Comparison of ENCODE assay signal across 1 cellular context in genomic region chr15:67543348-67543718, GRCh38.
TF ChIP-seq lines count a peak whose summit lies in the region.

No MANE protein-coding gene starts in this region.

TF ChIP-seq in HepG2, 621 proteins besides CTCF, POLR2A, EP300 and RAD21 (continued from another document):
- TF ChIP-seq, protein P1, sequence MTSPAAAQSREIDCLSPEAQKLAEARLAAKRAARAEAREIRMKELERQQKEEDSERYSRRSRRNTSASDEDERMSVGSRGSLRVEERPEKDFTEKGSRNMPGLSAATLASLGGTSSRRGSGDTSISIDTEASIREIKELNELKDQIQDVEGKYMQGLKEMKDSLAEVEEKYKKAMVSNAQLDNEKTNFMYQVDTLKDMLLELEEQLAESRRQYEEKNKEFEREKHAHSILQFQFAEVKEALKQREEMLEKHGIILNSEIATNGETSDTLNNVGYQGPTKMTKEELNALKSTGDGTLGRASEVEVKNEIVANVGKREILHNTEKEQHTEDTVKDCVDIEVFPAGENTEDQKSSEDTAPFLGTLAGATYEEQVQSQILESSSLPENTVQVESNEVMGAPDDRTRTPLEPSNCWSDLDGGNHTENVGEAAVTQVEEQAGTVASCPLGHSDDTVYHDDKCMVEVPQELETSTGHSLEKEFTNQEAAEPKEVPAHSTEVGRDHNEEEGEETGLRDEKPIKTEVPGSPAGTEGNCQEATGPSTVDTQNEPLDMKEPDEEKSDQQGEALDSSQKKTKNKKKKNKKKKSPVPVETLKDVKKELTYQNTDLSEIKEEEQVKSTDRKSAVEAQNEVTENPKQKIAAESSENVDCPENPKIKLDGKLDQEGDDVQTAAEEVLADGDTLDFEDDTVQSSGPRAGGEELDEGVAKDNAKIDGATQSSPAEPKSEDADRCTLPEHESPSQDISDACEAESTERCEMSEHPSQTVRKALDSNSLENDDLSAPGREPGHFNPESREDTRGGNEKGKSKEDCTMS (CRISPR knock-in tag; conservative IDR thresholded peaks at IDR 0.05): no peak
- TF ChIP-seq ZNF12 (CRISPR knock-in tag; IDR thresholded peaks at IDR 0.05) (no peak), ELF1 (CRISPR knock-in tag; IDR thresholded peaks at IDR 0.05) (0 out of 2 replicates have a peak, but pooled peaks have one; percentile 14), ZNF136 (CRISPR knock-in tag; IDR thresholded peaks at IDR 0.05; ENCODE audit: low read depth) (no peak), ZNF704 (CRISPR knock-in tag; IDR thresholded peaks at IDR 0.05; ENCODE audit: borderline replicate concordance) (no peak), RBFOX2 (IDR thresholded peaks at IDR 0.05; ENCODE audit: low read depth, low read length) (no peak), BRD4 (CRISPR knock-in tag; IDR thresholded peaks at IDR 0.05) (no peak), EZH2 (conservative IDR thresholded peaks at IDR 0.05; ENCODE audit: low read depth, low read length) (no peak), ZMYM2 (CRISPR knock-in tag; IDR thresholded peaks at IDR 0.05) (no peak), REPIN1 (CRISPR knock-in tag; IDR thresholded peaks at IDR 0.05; ENCODE audit: borderline replicate concordance, low read depth) (no peak), MAF1 (CRISPR knock-in tag; IDR thresholded peaks at IDR 0.05; ENCODE audit: borderline replicate concordance) (no peak), ZNF180 (CRISPR knock-in tag; IDR thresholded peaks at IDR 0.05; ENCODE audit: borderline replicate concordance, low read depth) (no peak), DNMT3B (CRISPR knock-in tag; conservative IDR thresholded peaks at IDR 0.05) (no peak), ZNF431 (CRISPR knock-in tag; IDR thresholded peaks at IDR 0.05; ENCODE audit: borderline replicate concordance, low read depth) (no peak), ZNF570 (CRISPR knock-in tag; IDR thresholded peaks at IDR 0.05; ENCODE audit: borderline replicate concordance) (no peak), SSRP1 (CRISPR knock-in tag; IDR thresholded peaks at IDR 0.05) (no peak), KAT8 (CRISPR knock-in tag; IDR thresholded peaks at IDR 0.05) (no peak), RCOR2 (CRISPR knock-in tag; IDR thresholded peaks at IDR 0.05) (no peak), FOXA1 (IDR thresholded peaks at IDR 0.05) (no peak), FOXA1 (CRISPR knock-in tag; IDR thresholded peaks at IDR 0.05) (no peak), YY1 (IDR thresholded peaks at IDR 0.05; ENCODE audit: insufficient read depth, insufficient replicate concordance, low read depth, low read length) (peak; percentile 6), ZNF614 (CRISPR knock-in tag; IDR thresholded peaks at IDR 0.05; ENCODE audit: borderline replicate concordance) (no peak), HMGA1 (CRISPR knock-in tag; conservative IDR thresholded peaks at IDR 0.05) (no peak), IKZF5 (CRISPR knock-in tag; IDR thresholded peaks at IDR 0.05) (no peak), ZZZ3 (CRISPR knock-in tag; IDR thresholded peaks at IDR 0.05; ENCODE audit: borderline replicate concordance) (no peak), SIX4 (CRISPR knock-in tag; IDR thresholded peaks at IDR 0.05) (no peak), ATF5 (CRISPR knock-in tag; IDR thresholded peaks at IDR 0.05; ENCODE audit: low read depth) (no peak), TAF15 (IDR thresholded peaks at IDR 0.05; ENCODE audit: low read depth, low read length, poor library complexity, severe bottlenecking) (no peak)
- TF ChIP-seq, protein P2, sequence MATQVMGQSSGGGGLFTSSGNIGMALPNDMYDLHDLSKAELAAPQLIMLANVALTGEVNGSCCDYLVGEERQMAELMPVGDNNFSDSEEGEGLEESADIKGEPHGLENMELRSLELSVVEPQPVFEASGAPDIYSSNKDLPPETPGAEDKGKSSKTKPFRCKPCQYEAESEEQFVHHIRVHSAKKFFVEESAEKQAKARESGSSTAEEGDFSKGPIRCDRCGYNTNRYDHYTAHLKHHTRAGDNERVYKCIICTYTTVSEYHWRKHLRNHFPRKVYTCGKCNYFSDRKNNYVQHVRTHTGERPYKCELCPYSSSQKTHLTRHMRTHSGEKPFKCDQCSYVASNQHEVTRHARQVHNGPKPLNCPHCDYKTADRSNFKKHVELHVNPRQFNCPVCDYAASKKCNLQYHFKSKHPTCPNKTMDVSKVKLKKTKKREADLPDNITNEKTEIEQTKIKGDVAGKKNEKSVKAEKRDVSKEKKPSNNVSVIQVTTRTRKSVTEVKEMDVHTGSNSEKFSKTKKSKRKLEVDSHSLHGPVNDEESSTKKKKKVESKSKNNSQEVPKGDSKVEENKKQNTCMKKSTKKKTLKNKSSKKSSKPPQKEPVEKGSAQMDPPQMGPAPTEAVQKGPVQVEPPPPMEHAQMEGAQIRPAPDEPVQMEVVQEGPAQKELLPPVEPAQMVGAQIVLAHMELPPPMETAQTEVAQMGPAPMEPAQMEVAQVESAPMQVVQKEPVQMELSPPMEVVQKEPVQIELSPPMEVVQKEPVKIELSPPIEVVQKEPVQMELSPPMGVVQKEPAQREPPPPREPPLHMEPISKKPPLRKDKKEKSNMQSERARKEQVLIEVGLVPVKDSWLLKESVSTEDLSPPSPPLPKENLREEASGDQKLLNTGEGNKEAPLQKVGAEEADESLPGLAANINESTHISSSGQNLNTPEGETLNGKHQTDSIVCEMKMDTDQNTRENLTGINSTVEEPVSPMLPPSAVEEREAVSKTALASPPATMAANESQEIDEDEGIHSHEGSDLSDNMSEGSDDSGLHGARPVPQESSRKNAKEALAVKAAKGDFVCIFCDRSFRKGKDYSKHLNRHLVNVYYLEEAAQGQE (IDR thresholded peaks at IDR 0.05; ENCODE audit: borderline replicate concordance in 1 of 2, low read depth in 1 of 2, low read length in 2 of 2): no peak
- TF ChIP-seq, protein P3, sequence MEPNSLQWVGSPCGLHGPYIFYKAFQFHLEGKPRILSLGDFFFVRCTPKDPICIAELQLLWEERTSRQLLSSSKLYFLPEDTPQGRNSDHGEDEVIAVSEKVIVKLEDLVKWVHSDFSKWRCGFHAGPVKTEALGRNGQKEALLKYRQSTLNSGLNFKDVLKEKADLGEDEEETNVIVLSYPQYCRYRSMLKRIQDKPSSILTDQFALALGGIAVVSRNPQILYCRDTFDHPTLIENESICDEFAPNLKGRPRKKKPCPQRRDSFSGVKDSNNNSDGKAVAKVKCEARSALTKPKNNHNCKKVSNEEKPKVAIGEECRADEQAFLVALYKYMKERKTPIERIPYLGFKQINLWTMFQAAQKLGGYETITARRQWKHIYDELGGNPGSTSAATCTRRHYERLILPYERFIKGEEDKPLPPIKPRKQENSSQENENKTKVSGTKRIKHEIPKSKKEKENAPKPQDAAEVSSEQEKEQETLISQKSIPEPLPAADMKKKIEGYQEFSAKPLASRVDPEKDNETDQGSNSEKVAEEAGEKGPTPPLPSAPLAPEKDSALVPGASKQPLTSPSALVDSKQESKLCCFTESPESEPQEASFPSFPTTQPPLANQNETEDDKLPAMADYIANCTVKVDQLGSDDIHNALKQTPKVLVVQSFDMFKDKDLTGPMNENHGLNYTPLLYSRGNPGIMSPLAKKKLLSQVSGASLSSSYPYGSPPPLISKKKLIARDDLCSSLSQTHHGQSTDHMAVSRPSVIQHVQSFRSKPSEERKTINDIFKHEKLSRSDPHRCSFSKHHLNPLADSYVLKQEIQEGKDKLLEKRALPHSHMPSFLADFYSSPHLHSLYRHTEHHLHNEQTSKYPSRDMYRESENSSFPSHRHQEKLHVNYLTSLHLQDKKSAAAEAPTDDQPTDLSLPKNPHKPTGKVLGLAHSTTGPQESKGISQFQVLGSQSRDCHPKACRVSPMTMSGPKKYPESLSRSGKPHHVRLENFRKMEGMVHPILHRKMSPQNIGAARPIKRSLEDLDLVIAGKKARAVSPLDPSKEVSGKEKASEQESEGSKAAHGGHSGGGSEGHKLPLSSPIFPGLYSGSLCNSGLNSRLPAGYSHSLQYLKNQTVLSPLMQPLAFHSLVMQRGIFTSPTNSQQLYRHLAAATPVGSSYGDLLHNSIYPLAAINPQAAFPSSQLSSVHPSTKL (CRISPR knock-in tag; IDR thresholded peaks at IDR 0.05): no peak
- TF ChIP-seq, protein P4, sequence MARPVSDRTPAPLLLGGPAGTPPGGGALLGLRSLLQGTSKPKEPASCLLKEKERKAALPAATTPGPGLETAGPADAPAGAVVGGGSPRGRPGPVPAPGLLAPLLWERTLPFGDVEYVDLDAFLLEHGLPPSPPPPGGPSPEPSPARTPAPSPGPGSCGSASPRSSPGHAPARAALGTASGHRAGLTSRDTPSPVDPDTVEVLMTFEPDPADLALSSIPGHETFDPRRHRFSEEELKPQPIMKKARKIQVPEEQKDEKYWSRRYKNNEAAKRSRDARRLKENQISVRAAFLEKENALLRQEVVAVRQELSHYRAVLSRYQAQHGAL (CRISPR knock-in tag; IDR thresholded peaks at IDR 0.05; ENCODE audit: not compliant biosample characterization): no peak
- TF ChIP-seq, protein P5, sequence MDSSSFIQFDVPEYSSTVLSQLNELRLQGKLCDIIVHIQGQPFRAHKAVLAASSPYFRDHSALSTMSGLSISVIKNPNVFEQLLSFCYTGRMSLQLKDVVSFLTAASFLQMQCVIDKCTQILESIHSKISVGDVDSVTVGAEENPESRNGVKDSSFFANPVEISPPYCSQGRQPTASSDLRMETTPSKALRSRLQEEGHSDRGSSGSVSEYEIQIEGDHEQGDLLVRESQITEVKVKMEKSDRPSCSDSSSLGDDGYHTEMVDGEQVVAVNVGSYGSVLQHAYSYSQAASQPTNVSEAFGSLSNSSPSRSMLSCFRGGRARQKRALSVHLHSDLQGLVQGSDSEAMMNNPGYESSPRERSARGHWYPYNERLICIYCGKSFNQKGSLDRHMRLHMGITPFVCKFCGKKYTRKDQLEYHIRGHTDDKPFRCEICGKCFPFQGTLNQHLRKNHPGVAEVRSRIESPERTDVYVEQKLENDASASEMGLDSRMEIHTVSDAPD (CRISPR knock-in tag; IDR thresholded peaks at IDR 0.05): no peak
